Comparison of ENCODE assay signal across 19 cellular contexts in genomic region chr4:94419549-94419948, GRCh38. TPM values are rescaled to one million over a fixed set of nuclear protein-coding genes. Genes with fewer than 3 reads are reported as not detected.
DNase-seq lines count a peak whose midpoint lies in the region; ATAC-seq, FAIRE-seq and TF ChIP-seq lines count a peak whose summit lies in the region.
"Had no signal": no experiment of that assay in that cellular context is flagged by ENCODE, and none has a peak within 500 bp of the region (broad histone marks: within the 10 kb centered on the region; RNA-seq: fewer than 3 reads in every experiment).

No MANE protein-coding gene starts in this region.

- dilution Hi-C loops in keratinocyte (cut with MboI; ENCODE audit: extremely low pct_ligation_motif_present, low sequenced_read_pairs): no loop called here

- H3K9me3 ChIP-seq in GM23248 (ENCODE audit: low read depth): no peaks in the 10 kb centered on the region
- no peaks in the 10 kb centered on the region for H3K9me3 ChIP-seq in HUES48 (ENCODE audit: control insufficient read depth, insufficient read depth, low read length)
- H3K9me3 ChIP-seq in keratinocyte (ENCODE audit: control insufficient read depth, low read depth, low read length): no peaks in the 10 kb centered on the region
- no peaks in the 10 kb centered on the region for H3K9me3 ChIP-seq in thoracic aorta
- H3K9me3 ChIP-seq: Peyer's patch had no signal

- peaks cover 15% of the 10 kb centered on the region for H3F3A ChIP-seq in GM23248 (ENCODE audit: insufficient read depth)

- H3K4me3 ChIP-seq in GM23248: no peak overlapping the region
- H3K4me3 ChIP-seq in HUES48 (ENCODE audit: low read depth, low read length): no peak overlapping the region
- H3K4me3 ChIP-seq in keratinocyte (ENCODE audit: control insufficient read depth in 2 of 3, extremely low read depth in 1 of 3, insufficient read depth in 2 of 3, low read depth in 1 of 3, low read length in 3 of 3): peak overlapping the region in 1 of 3 experiments; percentile 13
- peak overlapping the region; percentile 42 for H3K4me3 ChIP-seq in thoracic aorta
- H3K4me3 ChIP-seq: Peyer's patch had no signal

- no peaks in the 10 kb centered on the region for H3K79me2 ChIP-seq in GM23248 (ENCODE audit: insufficient read depth)
- no peaks in the 10 kb centered on the region for H3K79me2 ChIP-seq in keratinocyte (ENCODE audit: control insufficient read depth, insufficient read depth, low read length)

- no peak for ATAC-seq in thoracic aorta (ENCODE audit: insufficient number of reproducible peaks, low FRiP score, low read depth)
- ATAC-seq: CD8-positive, alpha-beta T cell had no signal

- H4K20me1 ChIP-seq in GM23248 (ENCODE audit: insufficient read depth): no peaks in the 10 kb centered on the region
- H4K20me1 ChIP-seq in keratinocyte (ENCODE audit: control insufficient read depth, extremely low read depth, insufficient read depth, low read length): no peaks in the 10 kb centered on the region

- in situ Hi-C loops in GM23248 (cut with MboI): loop anchor here (25.0 kb wide), 1 partner anchor 693 kb away; no protein-coding TSS in a partner anchor

- H3K27ac ChIP-seq in GM23248 (peak overlapping the region; percentile 45; the same call in 1 of the 2 replicates), HUES48 (ENCODE audit: low read depth, low read length) (peak overlapping the region; percentile 34), keratinocyte (ENCODE audit: control insufficient read depth, insufficient read depth, low read length) (no peak overlapping the region), thoracic aorta (peak overlapping the region in 1 of 2 donors; percentile 40)
- H3K27ac ChIP-seq: Peyer's patch had no signal

- no peak for FAIRE-seq in keratinocyte (lab: Jason Lieb, UNC)
- FAIRE-seq: GM18507 had no signal

- no peaks in the 10 kb centered on the region for H3K27me3 ChIP-seq in GM23248 (replicated peaks; ENCODE audit: insufficient read depth)
- no peaks in the 10 kb centered on the region for H3K27me3 ChIP-seq in HUES48 (ENCODE audit: control insufficient read depth, insufficient read depth, low read length)
- H3K27me3 ChIP-seq in keratinocyte (ENCODE audit: control insufficient read depth, extremely low read depth, insufficient read depth, low read length): no peaks in the 10 kb centered on the region
- no peaks in the 10 kb centered on the region for H3K27me3 ChIP-seq in thoracic aorta (replicated peaks; ENCODE audit: insufficient read depth)
- H3K27me3 ChIP-seq: Peyer's patch had no signal

- H3K4me2 ChIP-seq in GM23248 (ENCODE audit: unreplicated experiment) (peak overlapping the region; percentile 12), keratinocyte (ENCODE audit: control insufficient read depth, extremely low read depth, insufficient read depth, low read depth, low read length) (peak overlapping the region; percentile 55)

- no peak for DNase-seq in GM23248
- DNase-seq in keratinocyte (ENCODE audit: low read depth, low spot score): no peak
- no peak for DNase-seq in thoracic aorta (ENCODE audit: low spot score)
- DNase-seq in activated CD8-positive, alpha-beta memory T cell treated with anti-CD3 and anti-CD28 coated beads for 24 hours: no peak
- DNase-seq in NK-92 (lab: John Stamatoyannopoulos, UW; ENCODE audit: unreplicated experiment): no peak
- no peak for DNase-seq in NOMO-1 treated with DMSO at 0.1 percent for 48 hours (lab: John Stamatoyannopoulos, UW; ENCODE audit: unreplicated experiment)
- DNase-seq: CD8-positive, alpha-beta T cell; DMS79 treated with DMSO at 0.1 percent for 48 hours; GOT3; MM.1S; NCI-H1105; NCI-H1694; NCI-H2227 treated with DMSO at 0.1 percent for 48 hours; NCI-H524; Peyer's patch; SHP77 treated with DMSO at 0.1 percent for 48 hours had no signal

- no peaks in the 10 kb centered on the region for H3K9me1 ChIP-seq in keratinocyte (ENCODE audit: control insufficient read depth, extremely low read depth, insufficient read depth, low read length)

- TF ChIP-seq CTCF in keratinocyte (optimal IDR thresholded peaks at IDR 0.05 in 1 of 3, IDR thresholded peaks at IDR 0.05 in 1 of 3, conservative IDR thresholded peaks at IDR 0.05 in 1 of 3; ENCODE audit: extremely low read depth in 1 of 3, insufficient read depth in 2 of 3, low read length in 3 of 3) (no peak), thoracic aorta (IDR thresholded peaks at IDR 0.05) (no peak)

- no peak overlapping the region for H3K9ac ChIP-seq in GM23248
- H3K9ac ChIP-seq in HUES48 (ENCODE audit: low read depth, low read length): no peak overlapping the region
- H3K9ac ChIP-seq in keratinocyte (ENCODE audit: control insufficient read depth, extremely low read depth, insufficient read depth, low read length): no peak overlapping the region

- H3K9me2 ChIP-seq in GM23248 (ENCODE audit: insufficient read depth): no peaks in the 10 kb centered on the region

- no peaks in the 10 kb centered on the region for H3K36me3 ChIP-seq in GM23248 (ENCODE audit: low read depth)
- H3K36me3 ChIP-seq in HUES48 (ENCODE audit: control insufficient read depth, insufficient read depth, low read length): no peaks in the 10 kb centered on the region
- no peaks in the 10 kb centered on the region for H3K36me3 ChIP-seq in keratinocyte (ENCODE audit: control insufficient read depth in 2 of 2, extremely low read depth in 1 of 2, insufficient read depth in 2 of 2, low read length in 2 of 2)
- no peaks in the 10 kb centered on the region for H3K36me3 ChIP-seq in thoracic aorta
- H3K36me3 ChIP-seq: Peyer's patch had no signal

- H2AFZ ChIP-seq in GM23248 (no peak overlapping the region), keratinocyte (ENCODE audit: control insufficient read depth, low read length) (no peak overlapping the region)

- H3K4me1 ChIP-seq in GM23248 (ENCODE audit: insufficient read depth) (peaks cover 15% of the 10 kb centered on the region), HUES48 (ENCODE audit: control insufficient read depth, insufficient read depth, low read length) (peaks cover 18% of the 10 kb centered on the region), keratinocyte (ENCODE audit: control insufficient read depth, extremely low read depth, insufficient read depth, low read length) (peaks cover 13% of the 10 kb centered on the region), thoracic aorta (ENCODE audit: control insufficient read depth in 1 of 2, low read depth in 2 of 2) (peaks cover 6 to 34% of the 10 kb centered on the region in 2 donors)
- H3K4me1 ChIP-seq: Peyer's patch had no signal

RNA-seq across cellular contexts. Expression of gene PDLIM5, which starts 32.2 kb away (rescaled TPM):
- 115 and 185 TPM in 2 replicates for total RNA-seq in GM23248 (2014; rRNA removed; shearing (Covaris generic))
- 147 and 149 TPM in 2 replicates for polyA plus RNA-seq in GM23248 (2016; fragmentation: Nextera tagmentation; extraction: Ambion mirVana)
- polyA plus RNA-seq in keratinocyte: 112 to 123 TPM (median 121 TPM) in 3 replicates
- 70.2 TPM for polyA plus RNA-seq in keratinocyte (2011; ENCODE audit: low read depth)
- 86.5 and 117 TPM in 2 replicates for polyA plus RNA-seq in keratinocyte (2011; cell fraction: cytosol; rRNA removed)
- polyA plus RNA-seq in keratinocyte (2011; cell fraction: nucleus; rRNA removed): 138 and 152 TPM in 2 replicates
- 42.5 and 63.4 TPM in 2 replicates for polyA plus RNA-seq in keratinocyte (2012; ENCODE audit: low replicate concordance)
- 185 to 420 TPM (median 373 TPM) in 3 replicates for polyA minus RNA-seq in keratinocyte
- 88.2 TPM for polyA minus RNA-seq in keratinocyte (2011; cell fraction: cytosol; rRNA and poly(A)+ RNA removed)
- polyA minus RNA-seq in keratinocyte (2011; cell fraction: nucleus; rRNA and poly(A)+ RNA removed): 164 and 306 TPM in 2 replicates
- total RNA-seq in thoracic aorta: 100 to 1,000 TPM; 275 to 328 TPM
- total RNA-seq: G401 had no signal
